In genomic region chr12:88063375-88063774, GRCh38 we compare ENCODE assay signal across 12 cellular contexts. TPM values are rescaled to one million over a fixed set of nuclear protein-coding genes. Genes with fewer than 3 reads are reported as not detected.
A peak's percentile ranks its signal among the peaks of the same experiment; 100 is the strongest.
DNase-seq lines count a peak whose midpoint lies in the region; ATAC-seq and TF ChIP-seq lines count a peak whose summit lies in the region.
"Had no signal": no experiment of that assay in that cellular context is flagged by ENCODE, and none has a peak within 500 bp of the region (broad histone marks: within the 10 kb centered on the region; RNA-seq: fewer than 3 reads in every experiment).

No MANE protein-coding gene starts in this region.

- H3K9me3 ChIP-seq in PC-3 (ENCODE audit: low read length) = no peaks in the 10 kb centered on the region
- H3K9me3 ChIP-seq in tibial artery = no peaks in the 10 kb centered on the region
- H3K9me3 ChIP-seq in Peyer's patch = no peaks in the 10 kb centered on the region
- H3K9me3 ChIP-seq: thyroid gland had no signal

- H3K4me1 ChIP-seq in PC-3 (ENCODE audit: insufficient read depth, low read length) (peaks cover 7% of the 10 kb centered on the region), tibial artery (no peaks in the 10 kb centered on the region), Peyer's patch (no peaks in the 10 kb centered on the region)
- H3K4me1 ChIP-seq: thyroid gland had no signal

- H3K4me2 ChIP-seq in PC-3 (ENCODE audit: low read length) = no peak overlapping the region

- TF ChIP-seq POLR2A in Peyer's patch (IDR thresholded peaks at IDR 0.05) = no peak

- no peaks in the 10 kb centered on the region for H3F3A ChIP-seq in PC-3 (ENCODE audit: low read length, unreplicated experiment)

- H3K79me2 ChIP-seq in PC-3 (ENCODE audit: low read length) = no peaks in the 10 kb centered on the region

- no peaks in the 10 kb centered on the region for H4K20me1 ChIP-seq in PC-3 (ENCODE audit: low read length)

- CTCF ChIA-PET in PC-3 (lab: Charles Lee) = no interaction called here

- DNase-seq in Daoy (ENCODE audit: low read depth) = peak; percentile 3
- no peak for DNase-seq in PC-3
- no peak for DNase-seq in COLO668 (lab: John Stamatoyannopoulos, UW; ENCODE audit: unreplicated experiment)
- DNase-seq in tibial artery = no peak
- DNase-seq in Peyer's patch = no peak
- no peak for DNase-seq in NCI-H2227 treated with DMSO at 0.1 percent for 48 hours (lab: John Stamatoyannopoulos, UW)
- DNase-seq: NCI-H748 treated with DMSO at 0.1 percent for 48 hours; stimulated activated CD4-positive, alpha-beta T cell treated with anti-CD3 and anti-CD28 coated beads, Interleukin-12 subunit alpha, Interleukin-12 subunit beta, amount 100 ng/mL, for 4 hours; thyroid gland had no signal

- POLR2A ChIA-PET in PC-3 (lab: Charles Lee; ENCODE audit: unreplicated experiment) = no interaction called here

- peaks cover 14% of the 10 kb centered on the region; the same call in 1 of the 2 replicates for H3K36me3 ChIP-seq in PC-3 (ENCODE audit: low read depth, low read length)
- H3K36me3 ChIP-seq in tibial artery = peaks cover 14 to 26% (median 20%) of the 10 kb centered on the region in 3 donors
- H3K36me3 ChIP-seq in Peyer's patch = peaks cover 0 to 14% (median 0%) of the 10 kb centered on the region in 3 donors

- H3K9me2 ChIP-seq in PC-3 (replicated peaks; ENCODE audit: low read length) = no peaks in the 10 kb centered on the region

- no peak overlapping the region for H2AFZ ChIP-seq in PC-3 (ENCODE audit: low read length)

- ATAC-seq in GM19372 (IDR thresholded peaks at IDR 0.05; ENCODE audit: low read depth, unreplicated experiment) = peak; percentile 89
- ATAC-seq in HG02943 (IDR thresholded peaks at IDR 0.05; ENCODE audit: low read depth, unreplicated experiment) = peak; percentile 91
- peak; percentile 45 for ATAC-seq in PC-3

- intact Hi-C loops in PC-3 (cut with micrococcal nuclease) = no loop called here
- intact Hi-C loops in tibial artery (cut with DNase I; ENCODE audit: low total_unique reads) = no loop called here

- TF ChIP-seq CTCF in PC-3 (conservative IDR thresholded peaks at IDR 0.05; ENCODE audit: low read depth, low read length) = no peak
- no peak for TF ChIP-seq CTCF in tibial artery (IDR thresholded peaks at IDR 0.05)
- no peak for TF ChIP-seq CTCF in Peyer's patch (IDR thresholded peaks at IDR 0.05)

- H3K4me3 ChIP-seq in PC-3 (ENCODE audit: low read length) (no peak overlapping the region), tibial artery (no peak overlapping the region), Peyer's patch (no peak overlapping the region)
- H3K4me3 ChIP-seq: thyroid gland had no signal

- H3K9ac ChIP-seq in PC-3 (ENCODE audit: low read length) = no peak overlapping the region

- H3K27ac ChIP-seq in PC-3 (ENCODE audit: low read length) (no peak overlapping the region), tibial artery (no peak overlapping the region), Peyer's patch (no peak overlapping the region)
- H3K27ac ChIP-seq: C4-2B, thyroid gland had no signal

- no TSS peak for BruUV-seq in PC-3 (replicated peaks; lab: Mats Ljungman, UMichigan)

- H3K27me3 ChIP-seq in PC-3 (ENCODE audit: low read length) (no peaks in the 10 kb centered on the region), tibial artery (no peaks in the 10 kb centered on the region), Peyer's patch (no peaks in the 10 kb centered on the region)
- H3K27me3 ChIP-seq: thyroid gland had no signal

RNA-seq across cellular contexts. Expression of gene C12orf50, which starts 34.2 kb away (rescaled TPM):
- not detected in 2 replicates for total RNA-seq in Daoy (2014; rRNA removed; shearing (Covaris generic))
- total RNA-seq in PC-3 (2014; rRNA removed) (not detected in 2 replicates), Peyer's patch (not detected)
